In genomic region chr2:11004206-11004605, GRCh38 we compare ENCODE assay signal across 14 cellular contexts.
A peak's percentile ranks its signal among the peaks of the same experiment; 100 is the strongest.
DNase-seq lines count a peak whose midpoint lies in the region; ATAC-seq and TF ChIP-seq lines count a peak whose summit lies in the region.
"Had no signal": no experiment of that assay in that cellular context is flagged by ENCODE, and none has a peak within 500 bp of the region (broad histone marks: within the 10 kb centered on the region; RNA-seq: fewer than 3 reads in every experiment).

No MANE protein-coding gene starts in this region.

- no peaks in the 10 kb centered on the region for H3K36me3 Mint-ChIP-seq in MCF 10A (ENCODE audit: insufficient read depth, unreplicated experiment)

- peak; percentile 38 for DNase-seq in MCF 10A (ENCODE audit: unreplicated experiment)
- DNase-seq in breast epithelium (ENCODE audit: low spot score in 2 of 2), result no peak
- peak; percentile 45 for DNase-seq in SK-MEL-5 (ENCODE audit: low read depth, low spot score)
- peak; percentile 21 for DNase-seq in fibroblast of mammary gland (ENCODE audit: low read depth)
- DNase-seq in left lobe of liver (ENCODE audit: low spot score), result no peak
- no peak for DNase-seq in tibial nerve (ENCODE audit: low spot score in 2 of 2)
- DNase-seq: ACHN; activated naive CD8-positive, alpha-beta T cell treated with anti-CD3 and anti-CD28 coated beads for 36 hours; effector memory CD8-positive, alpha-beta T cell; NCI-H69; retina; testis had no signal

- no TSS peak for BruUV-seq in MCF 10A (replicated peaks; lab: Mats Ljungman, UMichigan)

- H3K27ac Mint-ChIP-seq in MCF 10A (ENCODE audit: low read depth, unreplicated experiment), result no peak overlapping the region
- H3K27ac Mint-ChIP-seq: activated naive CD8-positive, alpha-beta T cell treated with anti-CD3 and anti-CD28 coated beads for 36 hours; effector memory CD8-positive, alpha-beta T cell had no signal

- peaks cover 8% of the 10 kb centered on the region for H3K4me1 Mint-ChIP-seq in MCF 10A (ENCODE audit: insufficient read depth, unreplicated experiment)
- H3K4me1 Mint-ChIP-seq: activated naive CD8-positive, alpha-beta T cell treated with anti-CD3 and anti-CD28 coated beads for 36 hours had no signal

- H3K27me3 Mint-ChIP-seq in MCF 10A (ENCODE audit: insufficient read depth, unreplicated experiment), result peaks cover 13% of the 10 kb centered on the region

- H3K4me3 Mint-ChIP-seq in MCF 10A (ENCODE audit: unreplicated experiment), result no peak overlapping the region
- H3K4me3 Mint-ChIP-seq: activated naive CD8-positive, alpha-beta T cell treated with anti-CD3 and anti-CD28 coated beads for 36 hours; effector memory CD8-positive, alpha-beta T cell had no signal

- TF ChIP-seq CTCF in MCF 10A (IDR thresholded peaks at IDR 0.05; ENCODE audit: unreplicated experiment) (no peak), breast epithelium (IDR thresholded peaks at IDR 0.05) (no peak), fibroblast of mammary gland (conservative IDR thresholded peaks at IDR 0.05; ENCODE audit: control insufficient read depth, insufficient read depth, low read depth, low read length) (no peak), tibial nerve (IDR thresholded peaks at IDR 0.05) (no peak)

- H3K9me3 Mint-ChIP-seq in MCF 10A (ENCODE audit: unreplicated experiment), result no peaks in the 10 kb centered on the region
- H3K9me3 Mint-ChIP-seq: effector memory CD8-positive, alpha-beta T cell had no signal

- no peak for ATAC-seq in left lobe of liver
- no peak for ATAC-seq in HG02759 (IDR thresholded peaks at IDR 0.05; ENCODE audit: unreplicated experiment)
- ATAC-seq in GM21786 (IDR thresholded peaks at IDR 0.05; ENCODE audit: unreplicated experiment), result no peak
- ATAC-seq: effector memory CD8-positive, alpha-beta T cell had no signal

- POLR2A ChIA-PET in MCF 10A (lab: Yijun Ruan, JAX), result interaction anchor here (0.6 to 0.7 kb wide), 2 partner anchors 84 to 605 kb away, joined by 3 read pairs; no protein-coding TSS in a partner anchor

- in situ Hi-C loops in SK-MEL-5 (cut with HindIII; ENCODE audit: low pct_unique_long_range_greater_than_20kb, low sequenced_read_pairs), result no loop called here

- WGBS in tibial nerve, 2 donors, result 76 to 85% methylated on average over 3 of the region's 3 CpGs

- no peaks in the 10 kb centered on the region for H3K27me3 ChIP-seq in breast epithelium
- H3K27me3 ChIP-seq in tibial nerve, result no peaks in the 10 kb centered on the region
- H3K27me3 ChIP-seq: testis had no signal

- H3K36me3 ChIP-seq in breast epithelium (no peaks in the 10 kb centered on the region), tibial nerve (no peaks in the 10 kb centered on the region)

- intact Hi-C loops in MCF 10A (cut with micrococcal nuclease) (no loop called here), breast epithelium (cut with DNase I; ENCODE audit: low total_unique reads) (no loop called here)

- CTCF ChIA-PET in MCF 10A (lab: Yijun Ruan, JAX), result interaction anchor here (0.6 kb wide), 1 partner anchor 17 kb away, joined by 3 read pairs; no protein-coding TSS in a partner anchor

- no peak overlapping the region for H3K27ac ChIP-seq in breast epithelium
- no peak overlapping the region for H3K27ac ChIP-seq in tibial nerve
- H3K27ac ChIP-seq: testis had no signal

- TF ChIP-seq EP300 in tibial nerve (IDR thresholded peaks at IDR 0.05), result no peak

- H3K4me1 ChIP-seq in breast epithelium (no peaks in the 10 kb centered on the region), tibial nerve (no peaks in the 10 kb centered on the region)
- H3K4me1 ChIP-seq: testis had no signal

- no peak overlapping the region for H3K4me3 ChIP-seq in breast epithelium
- no peak overlapping the region for H3K4me3 ChIP-seq in fibroblast of mammary gland (ENCODE audit: control insufficient read depth, low read depth, low read length)
- H3K4me3 ChIP-seq in tibial nerve, result no peak overlapping the region
- H3K4me3 ChIP-seq: testis had no signal

- H3K9me3 ChIP-seq in breast epithelium (no peaks in the 10 kb centered on the region), tibial nerve (no peaks in the 10 kb centered on the region)
- H3K9me3 ChIP-seq: testis had no signal

- TF ChIP-seq POLR2A in breast epithelium (IDR thresholded peaks at IDR 0.05) (no peak), tibial nerve (IDR thresholded peaks at IDR 0.05) (no peak)

Comparison
In these comparisons a context has a peak if more than half of its experiments do, and no peak if none do; other contexts are left out.
1. DNase-seq: peak in MCF 10A (single experiment), SK-MEL-5 (single experiment) and fibroblast of mammary gland (single experiment); none in breast epithelium (0 of 2), left lobe of liver (single experiment) and tibial nerve (0 of 2).